In the genomic region with DNA sequence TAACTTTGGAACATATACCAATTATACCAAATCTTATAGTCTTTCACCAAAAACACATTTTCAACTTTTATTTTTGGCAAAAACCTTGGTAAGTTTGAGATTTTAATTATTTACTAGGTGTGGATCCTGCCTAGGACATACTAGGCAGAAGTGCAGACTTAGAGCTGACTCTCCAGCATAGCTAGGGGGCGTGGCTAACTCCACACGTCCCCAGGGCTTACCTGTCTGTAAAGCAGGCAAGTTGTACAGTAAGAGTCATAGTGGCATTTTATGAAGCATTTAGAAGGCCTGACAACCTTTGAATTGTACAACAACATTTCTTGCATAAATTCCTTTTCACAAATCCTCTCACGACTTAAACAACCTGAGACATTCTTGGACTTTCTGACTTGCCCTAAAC, we compare ENCODE assay signal across 23 cellular contexts.
"Had no signal": no experiment of that assay in that cellular context is flagged by ENCODE, and none has a peak within 500 bp of the region (broad histone marks: within the 10 kb centered on the region; RNA-seq: fewer than 3 reads in every experiment).

No MANE protein-coding gene starts in this region.

- H3K4me3 ChIP-seq: SJCRH30 had no signal

- ATAC-seq: HepG2, Panc1, Right ventricle myocardium inferior, SK-N-SH treated with all-trans-retinoic acid at 6 μM for 48 hours had no signal

- H3K27ac ChIP-seq: KMS-11, RWPE1, SJCRH30 had no signal

- H3K9ac ChIP-seq: KMS-11 had no signal

- H3K4me2 ChIP-seq: KMS-11 had no signal

- DNase-seq: IMR-90, NCI-H1092, NCI-H1105 treated with DMSO at 0.1 percent for 48 hours, NCI-H1417 treated with DMSO at 0.1 percent for 48 hours, NCI-H146, NCI-H1694 treated with DMSO at 0.1 percent for 48 hours, NCI-H1930, NCI-H2081, NCI-H2171, NCI-H226, NCI-H446, NCI-H510A, NCI-H524 treated with DMSO at 0.1 percent for 48 hours, NCI-H69, NCI-H774, SHP77 treated with DMSO at 0.1 percent for 48 hours, SJCRH30 had no signal

- H3K4me1 ChIP-seq: SJCRH30 had no signal

- H3K27me3 ChIP-seq: SJCRH30 had no signal

- H3K36me3 ChIP-seq: SJCRH30 had no signal
